ENCODE assay signal across 8 cellular contexts in the genomic region with DNA sequence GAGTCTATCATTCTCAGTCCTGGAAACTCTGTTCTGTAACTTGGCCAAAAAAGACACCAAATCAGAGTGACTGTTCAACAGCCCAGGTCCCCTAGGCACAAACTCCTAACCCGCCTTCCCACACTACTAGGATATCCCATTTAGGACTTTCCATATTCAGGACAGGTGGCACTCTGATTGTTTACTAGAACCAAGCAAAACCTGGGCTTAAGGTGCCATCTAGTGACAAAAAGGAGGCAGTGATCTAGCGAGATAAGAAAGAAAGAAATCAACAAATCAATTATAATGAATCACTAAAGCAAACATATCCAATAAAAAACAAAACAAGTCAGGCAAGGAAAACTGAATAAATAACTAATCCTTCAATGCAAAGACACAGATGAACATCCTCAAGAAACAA.
A peak's percentile ranks its signal among the peaks of the same experiment; 100 is the strongest.
DNase-seq lines count a peak whose midpoint lies in the region; ATAC-seq and TF ChIP-seq lines count a peak whose summit lies in the region.

No MANE protein-coding gene starts in this region.

- H3K4me2 ChIP-seq in Karpas-422 (ENCODE audit: low read depth, low read length, poor library complexity, severe bottlenecking), result no peak overlapping the region

- H3K9me3 ChIP-seq in Karpas-422 (ENCODE audit: low read length), result no peaks in the 10 kb centered on the region
- no peaks in the 10 kb centered on the region for H3K9me3 ChIP-seq in right lobe of liver
- H3K9me3 ChIP-seq in sigmoid colon, result peaks cover 0 to 3% (median 0%) of the 10 kb centered on the region in 4 donors

- peak; percentile 57 to 75 (median 62) for TF ChIP-seq CTCF in right lobe of liver (IDR thresholded peaks at IDR 0.05)
- TF ChIP-seq CTCF in sigmoid colon (IDR thresholded peaks at IDR 0.05), result peak in 1 of 4 experiments; percentile 44

- H3K27me3 ChIP-seq in Karpas-422 (ENCODE audit: low read length) (no peaks in the 10 kb centered on the region), right lobe of liver (no peaks in the 10 kb centered on the region), sigmoid colon (no peaks in the 10 kb centered on the region)

- DNase-seq in EH (ENCODE audit: low read depth) (peak; percentile 47), Karpas-422 (peak; percentile 66), amniotic epithelial cell (ENCODE audit: low read depth) (peak; percentile 40), right lobe of liver (no peak), sigmoid colon (no peak)

- H3K27ac ChIP-seq in Karpas-422 (ENCODE audit: low read length) (no peak overlapping the region), right lobe of liver (no peak overlapping the region), sigmoid colon (no peak overlapping the region)

- no peak for TF ChIP-seq POLR2A in right lobe of liver (IDR thresholded peaks at IDR 0.05)
- no peak for TF ChIP-seq POLR2A in sigmoid colon (IDR thresholded peaks at IDR 0.05)

- intact Hi-C loops in right lobe of liver (cut with DNase I) (no loop called here), sigmoid colon (cut with DNase I) (loop anchor here (10.0 kb wide), 1 partner anchor 693 kb away; no protein-coding TSS in a partner anchor)

- no peaks in the 10 kb centered on the region for H3K4me1 ChIP-seq in Karpas-422 (ENCODE audit: low read length)
- H3K4me1 ChIP-seq in right lobe of liver, result no peaks in the 10 kb centered on the region
- H3K4me1 ChIP-seq in sigmoid colon, result no peaks in the 10 kb centered on the region

- H4K20me1 ChIP-seq in Karpas-422 (ENCODE audit: insufficient read depth, low read depth, low read length), result no peaks in the 10 kb centered on the region

- WGBS in right lobe of liver (ENCODE audit: insufficient coverage, low coverage, low lambda C conversion rate, missing lambda C conversion rate), result 20% methylated on average over 2 of the region's 2 CpGs
- 25 to 63% methylated on average over 2 of the region's 2 CpGs for WGBS in sigmoid colon, 2 donors

- H3K79me2 ChIP-seq in Karpas-422 (ENCODE audit: low read length), result no peaks in the 10 kb centered on the region

- ATAC-seq in right lobe of liver (peak; percentile 78 to 92 (median 79)), HG03139 (IDR thresholded peaks at IDR 0.05; ENCODE audit: unreplicated experiment) (no peak), HG03045 (IDR thresholded peaks at IDR 0.05; ENCODE audit: unreplicated experiment) (no peak), GM21381 (IDR thresholded peaks at IDR 0.05; ENCODE audit: unreplicated experiment) (no peak)

- H3K9me2 ChIP-seq in Karpas-422 (replicated peaks; ENCODE audit: insufficient read depth, low read length), result no peaks in the 10 kb centered on the region

- H2AFZ ChIP-seq in Karpas-422 (ENCODE audit: low read length), result no peak overlapping the region

- H3K4me3 ChIP-seq in Karpas-422 (ENCODE audit: low read length) (no peak overlapping the region), right lobe of liver (no peak overlapping the region), sigmoid colon (no peak overlapping the region)

- TF ChIP-seq EP300 in sigmoid colon (IDR thresholded peaks at IDR 0.05), result no peak

- no peak overlapping the region for H3K9ac ChIP-seq in Karpas-422 (ENCODE audit: low read length)

- no peaks in the 10 kb centered on the region for H3K36me3 ChIP-seq in Karpas-422 (ENCODE audit: insufficient read depth, low read length)
- no peaks in the 10 kb centered on the region for H3K36me3 ChIP-seq in right lobe of liver
- H3K36me3 ChIP-seq in sigmoid colon, result no peaks in the 10 kb centered on the region

Comparison
In these comparisons a context has a peak if more than half of its experiments do, and no peak if none do; other contexts are left out.
1. DNase-seq: peak in EH (single experiment), Karpas-422 (single experiment) and amniotic epithelial cell (single experiment); none in right lobe of liver (0 of 3) and sigmoid colon (single experiment).
2. ATAC-seq: peak in right lobe of liver (4 of 4); none in HG03139 (single experiment), HG03045 (single experiment) and GM21381 (single experiment).